In the genomic region with DNA sequence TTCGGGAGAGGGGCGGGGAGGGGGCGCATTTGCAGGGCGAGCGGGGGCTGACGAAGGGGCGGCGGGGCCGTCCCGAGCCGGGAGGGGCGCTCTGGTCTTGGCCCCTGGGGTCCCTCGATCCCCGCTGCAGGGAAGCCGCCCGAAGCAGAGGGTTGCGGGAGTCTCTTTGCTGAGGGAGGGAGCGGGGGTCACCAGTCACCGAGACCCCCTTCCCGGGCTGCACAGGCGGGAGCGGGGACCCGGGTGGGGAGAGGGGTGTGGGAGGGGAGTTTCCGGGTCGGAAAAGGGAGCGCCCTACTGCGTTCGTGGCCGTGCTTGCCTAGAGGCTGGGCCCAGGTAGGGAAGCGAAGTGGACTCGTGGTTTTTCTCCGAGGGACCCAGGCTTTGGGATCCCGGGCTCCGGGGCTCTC, we compare ENCODE assay signal across 6 cellular contexts. TPM values are rescaled to one million over a fixed set of nuclear protein-coding genes. Genes with fewer than 3 reads are reported as not detected.
A peak's percentile ranks its signal among the peaks of the same experiment; 100 is the strongest.
DNase-seq lines count a peak whose midpoint lies in the region; ATAC-seq and TF ChIP-seq lines count a peak whose summit lies in the region.

No MANE protein-coding gene starts in this region.

- peak overlapping the region; percentile 59 for H2AFZ ChIP-seq in osteoblast (ENCODE audit: low read length)

- TF ChIP-seq CTCF in cardiac fibroblast (IDR thresholded peaks at IDR 0.05; ENCODE audit: low read depth, low read length) = no peak
- TF ChIP-seq CTCF in osteoblast (IDR thresholded peaks at IDR 0.05; ENCODE audit: extremely low read depth, low read depth, low read length) = no peak

- no peaks in the 10 kb centered on the region for H3K9me3 ChIP-seq in BLaER1 treated with 17β-estradiol and CSF1 and Interleukin-3, amounts not matched to agents 10 nM and 100 nM (replicated peaks in 1 of 11)
- no peaks in the 10 kb centered on the region for H3K9me3 ChIP-seq in osteoblast (ENCODE audit: low read depth, low read length)

- ATAC-seq in HG02970 (IDR thresholded peaks at IDR 0.05; ENCODE audit: low FRiP score, unreplicated experiment) = peak; percentile 10
- ATAC-seq in HG03439 (IDR thresholded peaks at IDR 0.05; ENCODE audit: unreplicated experiment) = no peak

- peak overlapping the region; percentile 80 to 89 (median 85) for H3K9ac ChIP-seq in BLaER1 treated with 17β-estradiol and CSF1 and Interleukin-3, amounts not matched to agents 10 nM and 100 nM

- peaks cover 0 to 42% (median 0%) of the 10 kb centered on the region in 11 experiments; a peak in 5 of 22 replicates for H4K20me1 ChIP-seq in BLaER1 treated with 17β-estradiol and CSF1 and Interleukin-3, amounts not matched to agents 10 nM and 100 nM
- H4K20me1 ChIP-seq in osteoblast (ENCODE audit: insufficient read depth, low read length) = peaks cover 7% of the 10 kb centered on the region

- H3K4me3 ChIP-seq in BLaER1 treated with 17β-estradiol and CSF1 and Interleukin-3, amounts not matched to agents 10 nM and 100 nM = peak overlapping the region; percentile 70 to 93 (median 82)
- peak overlapping the region; percentile 91 to 95 for H3K4me3 ChIP-seq in cardiac fibroblast (replicated peaks in 1 of 2; ENCODE audit: low read depth in 2 of 2, low read length in 2 of 2)
- H3K4me3 ChIP-seq in osteoblast (ENCODE audit: insufficient read depth, low read length) = peak overlapping the region; percentile 88

- peak overlapping the region; percentile 90 to 100 (median 97) for H3K4me2 ChIP-seq in BLaER1 treated with 17β-estradiol and CSF1 and Interleukin-3, amounts not matched to agents 10 nM and 100 nM
- peak overlapping the region; percentile 93 for H3K4me2 ChIP-seq in osteoblast (ENCODE audit: insufficient read depth, low read length)

- H3K27me3 ChIP-seq in BLaER1 treated with 17β-estradiol and CSF1 and Interleukin-3, amounts not matched to agents 10 nM and 100 nM = no peaks in the 10 kb centered on the region
- peaks cover 3% of the 10 kb centered on the region for H3K27me3 ChIP-seq in osteoblast (ENCODE audit: insufficient read depth, low read length)

- DNase-seq in cardiac fibroblast (ENCODE audit: low read depth in 2 of 2) (peak in 1 of 2 donors; percentile 16), osteoblast (ENCODE audit: insufficient read length, low spot score, missing footprints) (no peak), NCI-H187 treated with DMSO at 0.1 percent for 48 hours (lab: John Stamatoyannopoulos, UW) (no peak)

- peak overlapping the region; percentile 39 to 82 (median 75) for H3K27ac ChIP-seq in BLaER1 treated with 17β-estradiol and CSF1 and Interleukin-3, amounts not matched to agents 10 nM and 100 nM
- H3K27ac ChIP-seq in osteoblast (ENCODE audit: low read depth, low read length) = peak overlapping the region; percentile 19

- H3K4me1 ChIP-seq in BLaER1 treated with 17β-estradiol and CSF1 and Interleukin-3, amounts not matched to agents 10 nM and 100 nM = peaks cover 27 to 40% (median 34%) of the 10 kb centered on the region in 10 experiments
- H3K4me1 ChIP-seq in osteoblast (ENCODE audit: insufficient read depth, low read length) = peaks cover 15% of the 10 kb centered on the region

- H3K79me2 ChIP-seq in osteoblast (ENCODE audit: insufficient read depth, low read length) = peaks cover 27% of the 10 kb centered on the region

- H3K36me3 ChIP-seq in BLaER1 treated with 17β-estradiol and CSF1 and Interleukin-3, amounts not matched to agents 10 nM and 100 nM = peaks cover 21 to 36% (median 32%) of the 10 kb centered on the region in 11 experiments
- peaks cover 20% of the 10 kb centered on the region for H3K36me3 ChIP-seq in osteoblast (ENCODE audit: insufficient read depth, low read length)

RNA-seq across cellular contexts. Expression of gene AP1S1, which starts 0.4 kb away (rescaled TPM):
- 101 and 102 TPM in 2 replicates for total RNA-seq in osteoblast

RNA-seq across cellular contexts. Expression of gene VGF, which starts 10.7 kb away (rescaled TPM):
- total RNA-seq in osteoblast = 0.36 TPM in 1 of 2 replicates, not detected in the other

RNA-seq across cellular contexts. Expression of gene NAT16, which starts 25.4 kb away (rescaled TPM):
- not detected in 2 replicates for total RNA-seq in osteoblast

RNA-seq across cellular contexts. Expression of gene SERPINE1, which starts 27.8 kb away (rescaled TPM):
- 237 and 278 TPM in 2 replicates for total RNA-seq in osteoblast

RNA-seq across cellular contexts. Expression of gene MOGAT3, which starts 46.1 kb away (rescaled TPM):
- not detected in 2 replicates for total RNA-seq in osteoblast
